In genomic region chr11:19379465-19379864, GRCh38 we compare ENCODE assay signal across 17 cellular contexts.
DNase-seq lines count a peak whose midpoint lies in the region; ATAC-seq and TF ChIP-seq lines count a peak whose summit lies in the region.
"Had no signal": no experiment of that assay in that cellular context is flagged by ENCODE, and none has a peak within 500 bp of the region (broad histone marks: within the 10 kb centered on the region; RNA-seq: fewer than 3 reads in every experiment).

No MANE protein-coding gene starts in this region.

- H3K36me3 Mint-ChIP-seq in HFFc6 (ENCODE audit: low read depth) = no peaks in the 10 kb centered on the region
- no peaks in the 10 kb centered on the region for H3K36me3 Mint-ChIP-seq in T-helper 2 cell treated with Interferon-gamma antibody and Interleukin-4, amounts not matched to agents 5 μg/mL and 100 μg/mL, for 36 hours (ENCODE audit: low read depth)

- H3K4me3 Mint-ChIP-seq in HFFc6 = no peak overlapping the region
- no peak overlapping the region for H3K4me3 Mint-ChIP-seq in T-helper 2 cell treated with Interferon-gamma antibody and Interleukin-4, amounts not matched to agents 5 μg/mL and 100 μg/mL, for 36 hours

- no peaks in the 10 kb centered on the region for H3K9me3 Mint-ChIP-seq in HFFc6
- no peaks in the 10 kb centered on the region for H3K9me3 Mint-ChIP-seq in T-helper 2 cell treated with Interferon-gamma antibody and Interleukin-4, amounts not matched to agents 5 μg/mL and 100 μg/mL, for 36 hours

- H3K27me3 ChIP-seq in foreskin keratinocyte = no peaks in the 10 kb centered on the region
- H3K27me3 ChIP-seq: SJCRH30 had no signal

- peaks cover 16% of the 10 kb centered on the region for H3K4me1 ChIP-seq in foreskin keratinocyte

- peaks cover 7% of the 10 kb centered on the region for H3K27me3 Mint-ChIP-seq in HFFc6 (ENCODE audit: insufficient read depth)
- H3K27me3 Mint-ChIP-seq in T-helper 2 cell treated with Interferon-gamma antibody and Interleukin-4, amounts not matched to agents 5 μg/mL and 100 μg/mL, for 36 hours (ENCODE audit: low read depth) = peaks cover 4% of the 10 kb centered on the region

- peaks cover 48% of the 10 kb centered on the region for H3K4me1 Mint-ChIP-seq in HFFc6 (ENCODE audit: low read depth)
- H3K4me1 Mint-ChIP-seq in T-helper 2 cell treated with Interferon-gamma antibody and Interleukin-4, amounts not matched to agents 5 μg/mL and 100 μg/mL, for 36 hours (ENCODE audit: low read depth) = no peaks in the 10 kb centered on the region

- in situ Hi-C loops in astrocyte of the spinal cord (cut with HindIII; ENCODE audit: low sequenced_read_pairs) (no loop called here), GM13976 (cut with MboI; ENCODE audit: low sequenced_read_pairs, unreplicated experiment) (no loop called here)

- peak overlapping the region; percentile 66 for H3K27ac Mint-ChIP-seq in HFFc6
- H3K27ac Mint-ChIP-seq in T-helper 2 cell treated with Interferon-gamma antibody and Interleukin-4, amounts not matched to agents 5 μg/mL and 100 μg/mL, for 36 hours = no peak overlapping the region

- no peak for TF ChIP-seq CTCF in HFFc6 (IDR thresholded peaks at IDR 0.05)
- TF ChIP-seq CTCF in astrocyte of the spinal cord (IDR thresholded peaks at IDR 0.05; ENCODE audit: low read depth, low read length) = no peak
- TF ChIP-seq CTCF in foreskin keratinocyte (conservative IDR thresholded peaks at IDR 0.05) = no peak
- no peak for TF ChIP-seq CTCF in GM13976 (IDR thresholded peaks at IDR 0.05; ENCODE audit: borderline replicate concordance, control extremely low read depth, extremely low read depth, insufficient read depth, missing control alignments)

- ATAC-seq in foreskin keratinocyte (no peak), GM19328 (IDR thresholded peaks at IDR 0.05; ENCODE audit: unreplicated experiment) (no peak)

- DNase-seq in HFFc6 (no peak), astrocyte of the spinal cord (ENCODE audit: low read depth, low spot score) (peak; percentile 33), foreskin keratinocyte (no peak), skeletal muscle cell (ENCODE audit: low read depth) (peak; percentile 60), GM13976 (ENCODE audit: low spot score) (no peak)
- no peak for DNase-seq in T-helper 2 cell treated with Interferon-gamma antibody and Interleukin-4, amounts not matched to agents 5 μg/mL and 100 μg/mL, for 36 hours (ENCODE audit: low spot score)
- DNase-seq: DMS 273 treated with DMSO at 0.1 percent for 48 hours, H7, KBM-7, NCI-H1436, NCI-H2081, NCI-H774, PC-3, SJCRH30 had no signal

- peak overlapping the region; percentile 64 for H3K27ac ChIP-seq in foreskin keratinocyte
- H3K27ac ChIP-seq: C4-2B, RWPE1 had no signal

- H3K4me3 ChIP-seq in astrocyte of the spinal cord (ENCODE audit: low read depth, low read length) (no peak overlapping the region), skeletal muscle cell (ENCODE audit: low read depth, low read length) (no peak overlapping the region)
- H3K4me3 ChIP-seq: SJCRH30 had no signal

Comparison
In these comparisons a context has a peak if more than half of its experiments do, and no peak if none do; other contexts are left out.
1. DNase-seq: peak in astrocyte of the spinal cord (single experiment) and skeletal muscle cell (single experiment); none in HFFc6 (single experiment), foreskin keratinocyte (0 of 2), T-helper 2 cell treated with Interferon-gamma antibody and Interleukin-4, amounts not matched to agents 5 μg/mL and 100 μg/mL, for 36 hours (single experiment) and GM13976 (single experiment).